Comparison of ENCODE assay signal across 8 cellular contexts in the genomic region with DNA sequence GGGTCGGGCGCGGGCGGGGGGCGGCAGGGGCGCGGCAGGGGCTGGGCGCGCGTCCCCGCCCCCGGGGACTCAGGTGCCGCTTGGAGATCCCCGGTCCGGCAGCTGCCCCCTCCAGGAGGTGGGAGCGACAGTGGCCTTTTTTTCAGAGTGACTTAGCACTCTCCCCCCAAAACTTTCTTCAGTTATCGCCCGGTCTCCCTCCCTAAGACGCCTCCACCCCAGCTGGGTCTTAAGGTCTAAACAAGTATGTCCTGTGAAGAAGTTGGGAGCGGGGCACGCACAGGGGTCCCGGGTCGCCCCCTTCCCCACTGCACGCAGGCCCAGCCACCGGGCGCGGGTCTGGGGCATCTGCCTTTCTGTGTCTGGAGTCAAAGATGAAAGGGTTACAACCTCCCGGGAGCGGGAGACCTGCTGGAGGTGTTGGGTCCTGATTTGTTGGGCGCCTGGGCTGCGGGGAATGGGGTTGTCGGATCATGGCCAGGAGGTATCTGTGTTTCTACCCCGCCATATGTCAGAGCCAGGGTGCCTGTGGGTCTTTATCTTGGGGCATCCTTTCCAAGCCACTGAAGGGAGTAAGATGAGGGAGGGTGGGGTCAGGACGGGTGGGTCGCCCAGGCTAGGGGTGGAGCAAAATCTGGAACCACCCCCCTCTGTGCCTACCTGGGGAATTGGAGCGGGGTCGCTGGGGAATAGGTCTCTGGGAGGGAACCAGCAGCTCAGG. TPM values are rescaled to one million over a fixed set of nuclear protein-coding genes. Genes with fewer than 3 reads are reported as not detected.
DNase-seq lines count a peak whose midpoint lies in the region; ATAC-seq and TF ChIP-seq lines count a peak whose summit lies in the region.

No MANE protein-coding gene starts in this region.

- ATAC-seq in HCT116 (peak; percentile 1; the same call in 1 of the 2 replicates), GM18868 (IDR thresholded peaks at IDR 0.05; ENCODE audit: unreplicated experiment) (no peak)

- no peak for TF ChIP-seq CTCF in HCT116 (IDR thresholded peaks at IDR 0.05 in 2 of 3, conservative IDR thresholded peaks at IDR 0.05 in 1 of 3; ENCODE audit: borderline replicate concordance in 1 of 3, insufficient read depth in 1 of 3, low read depth in 2 of 3, low read length in 2 of 3)
- no peak for TF ChIP-seq CTCF in fibroblast of lung (conservative IDR thresholded peaks at IDR 0.05 in 1 of 2, IDR thresholded peaks at IDR 0.05 in 1 of 2; ENCODE audit: low read depth in 1 of 2, low read length in 2 of 2)
- no peak for TF ChIP-seq CTCF in prostate gland (IDR thresholded peaks at IDR 0.05)

- H3K4me1 Mint-ChIP-seq in activated CD4-positive, alpha-beta T cell treated with anti-CD3 and anti-CD28 coated beads, Interleukin-2, amount 10 ng/mL, durations not matched to agents 24 days and 14 days = peaks cover 53% of the 10 kb centered on the region

- peaks cover 2 to 57% of the 10 kb centered on the region in 2 experiments; a peak in 3 of 4 replicates for H3K4me1 ChIP-seq in HCT116 (ENCODE audit: control insufficient read depth in 1 of 2, insufficient read depth in 2 of 2, low read length in 2 of 2)
- no peaks in the 10 kb centered on the region for H3K4me1 ChIP-seq in fibroblast of lung (ENCODE audit: control insufficient read depth, extremely low read depth, insufficient read depth, low read length)
- H3K4me1 ChIP-seq in prostate gland (replicated peaks) = no peaks in the 10 kb centered on the region

- H3K9ac ChIP-seq in HCT116 (ENCODE audit: low read length) (peak overlapping the region; percentile 55), fibroblast of lung (ENCODE audit: insufficient read depth, low read length) (no peak overlapping the region)

- H3K4me2 ChIP-seq in HCT116 (ENCODE audit: low read length) (peak overlapping the region; percentile 89), fibroblast of lung (ENCODE audit: extremely low read depth, insufficient read depth, low read length) (peak overlapping the region; percentile 25)

- POLR2A ChIA-PET in HCT116 (lab: Charles Lee) = no interaction called here

- peak overlapping the region; percentile 12; the same call in 1 of the 2 replicates for H3K27ac ChIP-seq in HCT116 (ENCODE audit: low read depth, low read length)
- no peak overlapping the region for H3K27ac ChIP-seq in fibroblast of lung (ENCODE audit: insufficient read depth, low read length)
- H3K27ac ChIP-seq in prostate gland = peak overlapping the region in 1 of 2 donors; percentile 43

- DNase-seq in HCT116 (ENCODE audit: low read depth, low spot score) (no peak), fibroblast of lung (ENCODE audit: low read depth in 2 of 2) (no peak), prostate gland (ENCODE audit: low spot score) (no peak), HCEC 1CT (no peak), SK-N-DZ (ENCODE audit: low spot score) (no peak), dedifferentiated amniotic fluid mesenchymal stem cell (ENCODE audit: extremely low spot score) (no peak)
- peak; percentile 86 for DNase-seq in activated CD4-positive, alpha-beta T cell treated with anti-CD3 and anti-CD28 coated beads, Interleukin-2, amount 10 ng/mL, durations not matched to agents 24 days and 14 days

- H3K4me3 ChIP-seq in HCT116 (replicated peaks in 1 of 2; ENCODE audit: low read depth in 1 of 2, low read length in 2 of 2) (peak overlapping the region; percentile 43 to 59), fibroblast of lung (replicated peaks in 1 of 4; ENCODE audit: control extremely low read depth in 1 of 4, insufficient read depth in 1 of 4, low read depth in 3 of 4, low read length in 4 of 4) (peak overlapping the region in 2 of 4 experiments; percentile 49 to 55), prostate gland (peak overlapping the region; percentile 48 to 54)

- no peak for TF ChIP-seq RAD21 in HCT116 (IDR thresholded peaks at IDR 0.05; ENCODE audit: low read depth)

- H3K36me3 ChIP-seq in HCT116 (ENCODE audit: control insufficient read depth in 1 of 2, insufficient read depth in 2 of 2, low read length in 2 of 2) (no peaks in the 10 kb centered on the region), fibroblast of lung (ENCODE audit: control insufficient read depth, insufficient read depth, low read length) (no peaks in the 10 kb centered on the region), prostate gland (no peaks in the 10 kb centered on the region)

- H3K4me3 Mint-ChIP-seq in activated CD4-positive, alpha-beta T cell treated with anti-CD3 and anti-CD28 coated beads, Interleukin-2, amount 10 ng/mL, durations not matched to agents 24 days and 14 days = peak overlapping the region; percentile 99

- TF ChIP-seq POLR2A in HCT116 (IDR thresholded peaks at IDR 0.05; ENCODE audit: borderline replicate concordance, extremely low read depth, insufficient read depth, insufficient read length) (no peak), prostate gland (IDR thresholded peaks at IDR 0.05) (no peak)

- H4K20me1 ChIP-seq in HCT116 (ENCODE audit: insufficient read depth) (no peaks in the 10 kb centered on the region), fibroblast of lung (ENCODE audit: control insufficient read depth, extremely low read depth, insufficient read depth, low read length) (no peaks in the 10 kb centered on the region)

- intact Hi-C loops in HCT116 (cut with micrococcal nuclease) (no loop called here), prostate gland (cut with DNase I) (no loop called here)
- intact Hi-C loops in activated CD4-positive, alpha-beta T cell treated with anti-CD3 and anti-CD28 coated beads, Interleukin-2, amount 10 ng/mL, durations not matched to agents 24 days and 14 days (cut with micrococcal nuclease) = loop anchor here (1.0 kb wide), 1 partner anchor 25 kb away; no protein-coding TSS in a partner anchor

- CTCF ChIA-PET in HCT116 (lab: Charles Lee) = interaction anchor here (1.1 kb wide), 1 partner anchor 203 kb away, joined by 3 read pairs; no protein-coding TSS in a partner anchor

- no peaks in the 10 kb centered on the region for H3K9me2 ChIP-seq in HCT116 (ENCODE audit: insufficient read depth)

- no peaks in the 10 kb centered on the region for H3K27me3 Mint-ChIP-seq in activated CD4-positive, alpha-beta T cell treated with anti-CD3 and anti-CD28 coated beads, Interleukin-2, amount 10 ng/mL, durations not matched to agents 24 days and 14 days

- peaks cover 53% of the 10 kb centered on the region for H3K36me3 Mint-ChIP-seq in activated CD4-positive, alpha-beta T cell treated with anti-CD3 and anti-CD28 coated beads, Interleukin-2, amount 10 ng/mL, durations not matched to agents 24 days and 14 days (ENCODE audit: low read depth)

- RAD21 ChIA-PET in HCT116 (lab: Charles Lee; ENCODE audit: low non-redundant PET in 1 of 2, low total read pairs in 2 of 2, uncharacterized antibody in 2 of 2, unreplicated experiment in 2 of 2) = no interaction called here

- H3K9me3 Mint-ChIP-seq in activated CD4-positive, alpha-beta T cell treated with anti-CD3 and anti-CD28 coated beads, Interleukin-2, amount 10 ng/mL, durations not matched to agents 24 days and 14 days = no peaks in the 10 kb centered on the region

- WGBS in prostate gland = 17% methylated on average over 37 of the region's 37 CpGs

- H3K9me3 ChIP-seq in HCT116 (ENCODE audit: control insufficient read depth in 1 of 2, insufficient read depth in 1 of 2, low read depth in 1 of 2, low read length in 2 of 2) (no peaks in the 10 kb centered on the region), fibroblast of lung (ENCODE audit: control insufficient read depth, insufficient read depth, low read depth, low read length) (no peaks in the 10 kb centered on the region), prostate gland (no peaks in the 10 kb centered on the region)

- H2AFZ ChIP-seq in HCT116 (ENCODE audit: low read depth, low read length, poor library complexity, severe bottlenecking) (no peak overlapping the region), fibroblast of lung (ENCODE audit: low read length) (no peak overlapping the region)

- BruUV-seq in HCT116 (replicated peaks; lab: Mats Ljungman, UMichigan) = no TSS peak

- no peaks in the 10 kb centered on the region for H3K79me2 ChIP-seq in HCT116 (ENCODE audit: insufficient read depth, low read length)
- no peaks in the 10 kb centered on the region for H3K79me2 ChIP-seq in fibroblast of lung (ENCODE audit: control insufficient read depth, insufficient read depth, low read length)

- H3K27me3 ChIP-seq in HCT116 (ENCODE audit: insufficient read depth, low read length) (no peaks in the 10 kb centered on the region), fibroblast of lung (ENCODE audit: control insufficient read depth, insufficient read depth, low read length) (peaks cover 22% of the 10 kb centered on the region), prostate gland (replicated peaks; ENCODE audit: insufficient read depth) (no peaks in the 10 kb centered on the region)

- peak overlapping the region; percentile 94 for H3K27ac Mint-ChIP-seq in activated CD4-positive, alpha-beta T cell treated with anti-CD3 and anti-CD28 coated beads, Interleukin-2, amount 10 ng/mL, durations not matched to agents 24 days and 14 days

TF ChIP-seq in HCT116, 20 proteins besides CTCF, POLR2A, EP300 and RAD21 (continues in another document):
- TF ChIP-seq TCF7L2 (IDR thresholded peaks at IDR 0.05; ENCODE audit: borderline replicate concordance, extremely low read depth, insufficient read depth, insufficient read length) = no peak

RNA-seq across cellular contexts. Expression of gene FMNL1, which starts 0.7 kb away (rescaled TPM):
- total RNA-seq in HCT116 (2021; ENCODE audit: unreplicated experiment) = 8.2 TPM
- 8.6 and 8.9 TPM in 2 replicates for polyA plus RNA-seq in HCT116 (2012)
- 325 and 329 TPM in 2 replicates for total RNA-seq in activated CD4-positive, alpha-beta T cell treated with anti-CD3 and anti-CD28 coated beads, Interleukin-2, amount 10 ng/mL, durations not matched to agents 24 days and 14 days
- total RNA-seq in fibroblast of lung = 2.8 and 3.1 TPM in 2 replicates
- 1.1 and 1.9 TPM in 2 replicates for polyA plus RNA-seq in fibroblast of lung
- 2.6 and 6.2 TPM in 2 replicates for polyA plus RNA-seq in fibroblast of lung (2012)
- 11.4 and 13.4 TPM in 2 replicates for polyA minus RNA-seq in fibroblast of lung (ENCODE audit: low replicate concordance)
- 10 to 100 TPM in 1 of 2 donors, 1 to 10 TPM in 1; 3.6 to 12.2 TPM for total RNA-seq in prostate gland
- polyA plus RNA-seq in SK-N-DZ (2014; cell fraction: cytosol; rRNA removed) = 1.7 and 1.9 TPM in 2 replicates
- 3.2 and 6.7 TPM in 2 replicates for polyA plus RNA-seq in SK-N-DZ (2014; cell fraction: nucleus; rRNA removed)

RNA-seq across cellular contexts. Expression of gene SPATA32, which starts 39.5 kb away (rescaled TPM):
- total RNA-seq in HCT116 (2021; ENCODE audit: unreplicated experiment) = 0.15 TPM
- polyA plus RNA-seq in HCT116 (2012) = 0.05 and 0.16 TPM in 2 replicates
- 0.28 and 0.40 TPM in 2 replicates for total RNA-seq in activated CD4-positive, alpha-beta T cell treated with anti-CD3 and anti-CD28 coated beads, Interleukin-2, amount 10 ng/mL, durations not matched to agents 24 days and 14 days
- total RNA-seq in fibroblast of lung = not detected in 2 replicates
- polyA plus RNA-seq in fibroblast of lung = not detected in 2 replicates
- polyA plus RNA-seq in fibroblast of lung (2012) = not detected in 2 replicates
- not detected in 2 replicates for polyA minus RNA-seq in fibroblast of lung (ENCODE audit: low replicate concordance)
- total RNA-seq in prostate gland = 1 to 10 TPM in 1 of 2 donors, not detected in 1; 3.2 TPM
- polyA plus RNA-seq in SK-N-DZ (2014; cell fraction: cytosol; rRNA removed) = not detected in 2 replicates
- polyA plus RNA-seq in SK-N-DZ (2014; cell fraction: nucleus; rRNA removed) = not detected in 2 replicates

Comparison
In these comparisons a context has a peak if more than half of its experiments do, and no peak if none do; other contexts are left out.
1. RNA of gene FMNL1, which starts 0.7 kb away (total RNA-seq): 325 to 329 TPM in activated CD4-positive, alpha-beta T cell treated with anti-CD3 and anti-CD28 coated beads, Interleukin-2, amount 10 ng/mL, durations not matched to agents 24 days and 14 days; 3.6 to 12.2 TPM in prostate gland, 8.2 TPM in HCT116 (single experiment) and 2.8 to 3.1 TPM in fibroblast of lung; every median in the first group is over 10 times any median in the second.